16 cellular contexts compared by ENCODE assay signal in the genomic region with DNA sequence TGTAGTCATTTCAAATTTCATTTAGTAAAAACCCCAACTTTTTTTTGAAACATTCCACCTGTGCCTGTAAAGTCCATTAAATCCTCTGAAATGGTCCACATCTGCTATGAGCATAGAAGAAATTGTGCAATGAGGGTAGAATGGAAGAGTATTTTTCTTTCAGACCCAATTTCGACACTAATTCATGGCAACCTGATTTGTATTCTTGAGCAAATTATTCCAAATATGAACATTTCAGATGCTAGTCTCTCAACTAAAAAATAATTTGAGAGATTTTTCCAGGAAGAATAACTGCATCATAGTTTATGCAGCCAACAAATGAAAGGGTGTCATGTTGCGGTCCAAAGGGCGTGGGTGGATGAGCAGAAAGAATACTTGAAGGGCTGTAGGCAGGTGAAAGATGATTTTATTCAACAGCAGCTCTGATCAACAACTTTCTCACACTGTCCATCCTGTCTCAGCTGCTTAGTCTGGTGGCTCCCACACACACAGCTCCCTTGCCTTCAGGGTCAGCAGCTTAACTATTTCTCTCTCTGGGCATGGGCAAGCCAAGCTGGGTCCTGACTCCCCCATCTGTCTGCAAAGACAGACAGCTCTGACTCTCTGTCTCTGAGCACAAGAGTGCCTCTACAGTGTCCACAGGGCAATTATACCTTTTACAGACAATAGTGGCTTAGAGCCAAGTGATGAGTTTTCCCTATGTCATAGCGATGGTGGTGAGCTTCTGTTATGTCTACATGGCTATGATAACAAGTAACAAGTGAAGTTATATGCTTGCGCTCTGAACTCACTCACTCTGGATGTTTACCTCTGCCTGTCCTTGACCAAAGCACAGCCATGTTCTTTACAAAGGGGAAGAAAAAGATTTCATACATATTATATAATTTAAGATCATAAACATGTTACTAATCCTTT. TPM values are rescaled to one million over a fixed set of nuclear protein-coding genes. Genes with fewer than 3 reads are reported as not detected.
DNase-seq lines count a peak whose midpoint lies in the region; ATAC-seq, FAIRE-seq and TF ChIP-seq lines count a peak whose summit lies in the region.
"Had no signal": no experiment of that assay in that cellular context is flagged by ENCODE, and none has a peak within 500 bp of the region (broad histone marks: within the 10 kb centered on the region; RNA-seq: fewer than 3 reads in every experiment).

No MANE protein-coding gene starts in this region.

- H3K27me3 ChIP-seq in fibroblast of lung (ENCODE audit: control insufficient read depth, insufficient read depth, low read length) (no peaks in the 10 kb centered on the region), pancreas (no peaks in the 10 kb centered on the region)
- H3K27me3 ChIP-seq: SJSA1 had no signal

- H3K4me3 ChIP-seq in fibroblast of lung (replicated peaks in 1 of 4; ENCODE audit: control extremely low read depth in 1 of 4, insufficient read depth in 1 of 4, low read depth in 3 of 4, low read length in 4 of 4) (no peak overlapping the region), pancreas (no peak overlapping the region)
- H3K4me3 ChIP-seq: SJSA1 had no signal

- no peak overlapping the region for H2AFZ ChIP-seq in fibroblast of lung (ENCODE audit: low read length)

- no peaks in the 10 kb centered on the region for H3K79me2 ChIP-seq in fibroblast of lung (ENCODE audit: control insufficient read depth, insufficient read depth, low read length)

- intact Hi-C loops in pancreas (cut with DNase I) = no loop called here

- H4K20me1 ChIP-seq in fibroblast of lung (ENCODE audit: control insufficient read depth, extremely low read depth, insufficient read depth, low read length) = no peaks in the 10 kb centered on the region

- FAIRE-seq in pancreas (lab: Jason Lieb, UNC) = no peak
- FAIRE-seq: HTR-8/SVneo had no signal

- 90 to 95% methylated on average over 5 of the region's 5 CpGs for WGBS in pancreas, 2 donors

- ATAC-seq in pancreas = peak in 3 of 4 donors; percentile 30 to 49 (median 42)
- ATAC-seq in HG02885 (IDR thresholded peaks at IDR 0.05; ENCODE audit: poor library complexity, unreplicated experiment) = no peak
- ATAC-seq in HG02981 (IDR thresholded peaks at IDR 0.05; ENCODE audit: unreplicated experiment) = no peak
- ATAC-seq in GM19328 (IDR thresholded peaks at IDR 0.05; ENCODE audit: unreplicated experiment) = no peak
- ATAC-seq: activated CD4-positive, alpha-beta T cell treated with anti-CD3 and anti-CD28 coated beads for 36 hours had no signal

- no peak overlapping the region for H3K4me2 ChIP-seq in fibroblast of lung (ENCODE audit: extremely low read depth, insufficient read depth, low read length)

- no peak for TF ChIP-seq CTCF in fibroblast of lung (conservative IDR thresholded peaks at IDR 0.05 in 1 of 2, IDR thresholded peaks at IDR 0.05 in 1 of 2; ENCODE audit: low read depth in 1 of 2, low read length in 2 of 2)
- TF ChIP-seq CTCF in pancreas (IDR thresholded peaks at IDR 0.05) = no peak

- H3K36me3 ChIP-seq in fibroblast of lung (ENCODE audit: control insufficient read depth, insufficient read depth, low read length) (no peaks in the 10 kb centered on the region), pancreas (no peaks in the 10 kb centered on the region)
- H3K36me3 ChIP-seq: SJSA1 had no signal

- H3K9me3 ChIP-seq in fibroblast of lung (ENCODE audit: control insufficient read depth, insufficient read depth, low read depth, low read length) (no peaks in the 10 kb centered on the region), pancreas (no peaks in the 10 kb centered on the region)
- H3K9me3 ChIP-seq: SJSA1 had no signal

- no peak overlapping the region for H3K27ac ChIP-seq in fibroblast of lung (ENCODE audit: insufficient read depth, low read length)
- no peak overlapping the region for H3K27ac ChIP-seq in pancreas
- H3K27ac ChIP-seq: SJSA1 had no signal

- DNase-seq in Daoy (ENCODE audit: low read depth) = peak; percentile 54
- DNase-seq in NCI-H510A treated with DMSO at 0.1 percent for 48 hours (lab: John Stamatoyannopoulos, UW) = peak; percentile 70
- peak; percentile 41 to 83 for DNase-seq in fibroblast of lung (ENCODE audit: low read depth in 2 of 2)
- peak in 1 of 6 donors; percentile 16 for DNase-seq in pancreas
- no peak for DNase-seq in HuH-7 (ENCODE audit: low spot score)
- DNase-seq: activated CD4-positive, alpha-beta T cell treated with anti-CD3 and anti-CD28 coated beads for 36 hours; activated effector memory CD4-positive, alpha-beta T cell treated with anti-CD3 and anti-CD28 coated beads, Interleukin-2, amount 50 U/mL, for 16 hours; glutamatergic neuron; midbrain; NCI-H2107; stimulated activated naive CD4-positive, alpha-beta T cell treated with Interleukin-2 at 50 U/mL for 16 hours had no signal

- H3K4me1 ChIP-seq in fibroblast of lung (ENCODE audit: control insufficient read depth, extremely low read depth, insufficient read depth, low read length) = peaks cover 3% of the 10 kb centered on the region
- H3K4me1 ChIP-seq in pancreas = no peaks in the 10 kb centered on the region
- H3K4me1 ChIP-seq: SJSA1 had no signal

- no peak overlapping the region for H3K9ac ChIP-seq in fibroblast of lung (ENCODE audit: insufficient read depth, low read length)

RNA-seq across cellular contexts. Expression of gene STEAP2, which starts 11.5 kb away (rescaled TPM):
- 4.9 and 5.2 TPM in 2 replicates for total RNA-seq in Daoy (2014; rRNA removed; shearing (Covaris generic))
- total RNA-seq in fibroblast of lung = 26.3 and 29.8 TPM in 2 replicates
- 11.4 and 16.5 TPM in 2 replicates for polyA plus RNA-seq in fibroblast of lung
- polyA plus RNA-seq in fibroblast of lung (2012) = 4.2 and 5.9 TPM in 2 replicates
- 1.6 and 3.3 TPM in 2 replicates for polyA minus RNA-seq in fibroblast of lung (ENCODE audit: low replicate concordance)
- 10 to 100 TPM in 2 of 6 donors, 1 to 10 TPM in 4; 5.1 to 10.7 (median 8.0) TPM for total RNA-seq in pancreas
- 1 to 10 TPM; 2.3 to 6.6 TPM for polyA plus RNA-seq in pancreas
- total RNA-seq: activated CD4-positive, alpha-beta T cell treated with anti-CD3 and anti-CD28 coated beads for 36 hours had no signal

RNA-seq across cellular contexts. Expression of gene CFAP69, which starts 21.9 kb away (rescaled TPM):
- total RNA-seq in Daoy (2014; rRNA removed; shearing (Covaris generic)) = 3.9 and 4.9 TPM in 2 replicates
- total RNA-seq in fibroblast of lung = 6.2 and 7.1 TPM in 2 replicates
- polyA plus RNA-seq in fibroblast of lung = 0.99 and 1.3 TPM in 2 replicates
- polyA plus RNA-seq in fibroblast of lung (2012) = 1.4 and 2.1 TPM in 2 replicates
- 0.43 TPM in 1 of 2 replicates, not detected in the other for polyA minus RNA-seq in fibroblast of lung (ENCODE audit: low replicate concordance)
- total RNA-seq in pancreas = 1 to 10 TPM; 2.6 to 5.8 (median 3.8) TPM
- polyA plus RNA-seq in pancreas = 10 to 100 TPM in 1 of 2 donors, 1 to 10 TPM in 1; 4.4 to 12.8 TPM

Comparison
In these comparisons a context has a peak if more than half of its experiments do, and no peak if none do; other contexts are left out.
1. ATAC-seq: peak in pancreas (3 of 4); none in HG02885 (single experiment), HG02981 (single experiment) and GM19328 (single experiment).